ENCODE assay signal across 27 cellular contexts in genomic region chr9:1723616-1724015, GRCh38.
"Had no signal": no experiment of that assay in that cellular context is flagged by ENCODE, and none has a peak within 500 bp of the region (broad histone marks: within the 10 kb centered on the region; RNA-seq: fewer than 3 reads in every experiment).

No MANE protein-coding gene starts in this region.

- H3K4me1 Mint-ChIP-seq: stimulated activated effector memory CD8-positive, alpha-beta T cell treated with anti-CD3 and anti-CD28 coated beads, Interleukin-12 subunit alpha, Interleukin-12 subunit beta, amount 100 ng/mL, for 72 hours; stimulated activated naive CD8-positive, alpha-beta T cell treated with anti-CD3 and anti-CD28 coated beads, Interleukin-15, amount 100 ng/mL, for 72 hours had no signal

- H3K9me3 Mint-ChIP-seq: stimulated activated effector memory CD8-positive, alpha-beta T cell treated with anti-CD3 and anti-CD28 coated beads, Interleukin-12 subunit alpha, Interleukin-12 subunit beta, amount 100 ng/mL, for 72 hours; stimulated activated naive CD8-positive, alpha-beta T cell treated with anti-CD3 and anti-CD28 coated beads, Interleukin-15, amount 100 ng/mL, for 72 hours; type B pancreatic cell had no signal

- FAIRE-seq: urothelium cell line had no signal

- ATAC-seq: stimulated activated effector memory CD8-positive, alpha-beta T cell treated with anti-CD3 and anti-CD28 coated beads, Interleukin-12 subunit alpha, Interleukin-12 subunit beta, amount 100 ng/mL, for 72 hours; stimulated activated naive B cell treated with anti-CD40 and anti-IgM and Interleukin-4, amounts not matched to agents 10 μg/mL and 1 μg/mL and 100 μg/mL, for 72 hours; stimulated activated naive CD8-positive, alpha-beta T cell treated with anti-CD3 and anti-CD28 coated beads, Interleukin-15, amount 100 ng/mL, for 72 hours; stimulated activated naive CD8-positive, alpha-beta T cell treated with anti-CD3 and anti-CD28 coated beads, Interleukin-15, Interleukin-2, amounts not matched to agents 100 U/mL and 50 U/mL, for 24 hours; upper lobe of right lung had no signal

- H3K4me3 ChIP-seq: stomach, suprapubic skin, testis, thoracic aorta, thyroid gland, tibial artery, tibial nerve, transverse colon, upper lobe of left lung, upper lobe of right lung, uterus, vagina had no signal

- H3K9me3 ChIP-seq: suprapubic skin, testis, thoracic aorta, thyroid gland, tibial artery, transverse colon, upper lobe of left lung, upper lobe of right lung, uterus, vagina had no signal

- H3K27me3 ChIP-seq: stomach, suprapubic skin, testis, thyroid gland, tibial artery, tibial nerve, transverse colon, upper lobe of left lung, upper lobe of right lung, uterus, vagina had no signal

- H3K27ac ChIP-seq: stomach, suprapubic skin, testis, thoracic aorta, thyroid gland, tibial artery, tibial nerve, transverse colon, upper lobe of left lung, upper lobe of right lung, uterus, vagina had no signal

- DNase-seq: stimulated activated CD4-positive, alpha-beta T cell treated with anti-CD3 and anti-CD28 coated beads, Interleukin-2, amount 100 ng/mL, for 48 hours; stimulated activated CD4-positive, alpha-beta T cell treated with anti-CD3 and anti-CD28 coated beads, Interleukin-4, amount 100 ng/mL, for 1 hour; stimulated activated CD4-positive, alpha-beta T cell treated with anti-CD3 and anti-CD28 coated beads, Interleukin-4, amount 100 ng/mL, for 24 hours; stimulated activated CD4-positive, alpha-beta T cell treated with anti-CD3 and anti-CD28 coated beads, Interleukin-4, amount 100 ng/mL, for 4 hours; stimulated activated CD8-positive, alpha-beta memory T cell treated with anti-CD3 and anti-CD28 coated beads, Interleukin-4, amount 100 ng/mL, for 48 hours; stimulated activated naive B cell treated with anti-CD40 and anti-IgM and Interleukin-4, amounts not matched to agents 10 μg/mL and 1 μg/mL and 100 μg/mL, for 72 hours; stimulated activated naive CD4-positive, alpha-beta T cell; stimulated activated naive CD4-positive, alpha-beta T cell treated with Interleukin-2 at 50 U/mL for 16 hours; stimulated activated naive CD8-positive, alpha-beta T cell treated with anti-CD3 and anti-CD28 coated beads, Interleukin-15, amount 100 ng/mL, for 72 hours; stimulated activated naive CD8-positive, alpha-beta T cell treated with anti-CD3 and anti-CD28 coated beads, Interleukin-15, Interleukin-2, amounts not matched to agents 100 U/mL and 50 U/mL, for 24 hours; stomach; substantia nigra; testis; thyroid gland; tibial artery; transverse colon; upper lobe of left lung; upper lobe of right lung; uterus had no signal

- H3K4me1 ChIP-seq: stomach, suprapubic skin, testis, thyroid gland, tibial artery, tibial nerve, transverse colon, upper lobe of left lung, upper lobe of right lung, uterus, vagina had no signal

- H3K4me3 Mint-ChIP-seq: stimulated activated effector memory CD8-positive, alpha-beta T cell treated with anti-CD3 and anti-CD28 coated beads, Interleukin-12 subunit alpha, Interleukin-12 subunit beta, amount 100 ng/mL, for 72 hours; stimulated activated naive B cell treated with anti-CD40 and anti-IgM and Interleukin-4, amounts not matched to agents 10 μg/mL and 1 μg/mL and 100 μg/mL, for 72 hours; stimulated activated naive CD8-positive, alpha-beta T cell treated with anti-CD3 and anti-CD28 coated beads, Interleukin-15, amount 100 ng/mL, for 72 hours; stimulated activated naive CD8-positive, alpha-beta T cell treated with anti-CD3 and anti-CD28 coated beads, Interleukin-15, Interleukin-2, amounts not matched to agents 100 ng/mL and 50 ng/mL, for 24 hours; type B pancreatic cell had no signal

- H3K36me3 Mint-ChIP-seq: stimulated activated effector memory CD8-positive, alpha-beta T cell treated with anti-CD3 and anti-CD28 coated beads, Interleukin-12 subunit alpha, Interleukin-12 subunit beta, amount 100 ng/mL, for 72 hours; stimulated activated naive B cell treated with anti-CD40 and anti-IgM and Interleukin-4, amounts not matched to agents 10 μg/mL and 1 μg/mL and 100 μg/mL, for 72 hours; type B pancreatic cell had no signal

- H3K36me3 ChIP-seq: stomach, suprapubic skin, thoracic aorta, thyroid gland, tibial artery, tibial nerve, transverse colon, upper lobe of left lung, upper lobe of right lung, uterus, vagina had no signal

- H3K27ac Mint-ChIP-seq: stimulated activated effector memory CD8-positive, alpha-beta T cell treated with anti-CD3 and anti-CD28 coated beads, Interleukin-12 subunit alpha, Interleukin-12 subunit beta, amount 100 ng/mL, for 72 hours; stimulated activated naive B cell treated with anti-CD40 and anti-IgM and Interleukin-4, amounts not matched to agents 10 μg/mL and 1 μg/mL and 100 μg/mL, for 72 hours; stimulated activated naive CD8-positive, alpha-beta T cell treated with anti-CD3 and anti-CD28 coated beads, Interleukin-15, amount 100 ng/mL, for 72 hours; stimulated activated naive CD8-positive, alpha-beta T cell treated with anti-CD3 and anti-CD28 coated beads, Interleukin-15, Interleukin-2, amounts not matched to agents 100 ng/mL and 50 ng/mL, for 24 hours; type B pancreatic cell had no signal
